In genomic region chr12:31650927-31651326, GRCh38 we compare ENCODE assay signal across 1 cellular context.
TF ChIP-seq lines count a peak whose summit lies in the region.

No MANE protein-coding gene starts in this region.

TF ChIP-seq in SK-N-SH treated with all-trans-retinoic acid at 6 μM for 48 hours, 23 proteins besides CTCF, POLR2A, EP300 and RAD21 (continued from another document):
- TF ChIP-seq TOX (CRISPR knock-in tag; IDR thresholded peaks at IDR 0.05; ENCODE audit: borderline replicate concordance) (no peak), TCF4 (CRISPR knock-in tag; IDR thresholded peaks at IDR 0.05; ENCODE audit: borderline replicate concordance) (no peak), PPARA (CRISPR knock-in tag; IDR thresholded peaks at IDR 0.05; ENCODE audit: borderline replicate concordance) (no peak), OSR1 (CRISPR knock-in tag; IDR thresholded peaks at IDR 0.05) (no peak), BACH2 (CRISPR knock-in tag; IDR thresholded peaks at IDR 0.05; ENCODE audit: borderline replicate concordance) (no peak), ZFP30 (CRISPR knock-in tag; IDR thresholded peaks at IDR 0.05) (no peak), RARB (CRISPR knock-in tag; IDR thresholded peaks at IDR 0.05) (no peak), CSRNP3 (CRISPR knock-in tag; IDR thresholded peaks at IDR 0.05) (no peak), SNAI2 (CRISPR knock-in tag; IDR thresholded peaks at IDR 0.05) (no peak), GLIS3 (CRISPR knock-in tag; IDR thresholded peaks at IDR 0.05) (no peak), CREB5 (CRISPR knock-in tag; IDR thresholded peaks at IDR 0.05; ENCODE audit: low read depth) (no peak), ISL1 (CRISPR knock-in tag; IDR thresholded peaks at IDR 0.05) (no peak), TSHZ2 (CRISPR knock-in tag; IDR thresholded peaks at IDR 0.05) (no peak)
